ENCODE assay signal across 35 cellular contexts in the genomic region with DNA sequence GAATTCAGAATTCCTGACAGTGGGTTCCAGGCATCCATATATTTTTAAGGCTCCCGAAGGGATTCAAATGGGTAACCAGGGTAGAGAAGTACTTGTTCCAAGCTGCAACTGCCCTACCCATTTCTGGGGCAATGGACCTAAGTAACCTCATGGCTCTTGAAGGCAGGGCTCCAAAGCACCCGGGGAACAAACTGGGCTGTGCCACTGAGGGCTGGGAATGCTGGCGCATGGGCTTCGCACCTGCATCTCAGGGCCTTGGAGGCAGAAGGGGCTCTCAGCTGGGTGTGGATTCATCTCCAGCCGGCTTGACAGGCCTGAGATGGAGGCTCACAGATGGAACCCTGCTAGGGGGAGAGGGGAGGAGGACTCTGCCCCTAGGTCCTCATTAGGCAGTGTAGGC.
"Had no signal": no experiment of that assay in that cellular context is flagged by ENCODE, and none has a peak within 500 bp of the region (broad histone marks: within the 10 kb centered on the region; RNA-seq: fewer than 3 reads in every experiment).

No MANE protein-coding gene starts in this region.

- H3K36me3 Mint-ChIP-seq: stimulated activated memory B cell treated with anti-CD40 and anti-IgM and Interleukin-4, amounts not matched to agents 10 μg/mL and 1 μg/mL and 100 μg/mL, for 72 hours had no signal

- H3K79me2 ChIP-seq: parathyroid adenoma had no signal

- H3K27ac ChIP-seq: adrenal gland, body of pancreas, coronary artery, dorsolateral prefrontal cortex, gastroesophageal sphincter, heart right ventricle, lower lobe of right lung, parathyroid adenoma, psoas muscle, stomach, tibial artery, VCaP had no signal

- H3K36me3 ChIP-seq: adrenal gland, gastroesophageal sphincter, heart right ventricle, lower lobe of right lung, stomach, tibial artery had no signal

- ATAC-seq: activated CD4-positive, CD25-positive, alpha-beta regulatory T cell treated with anti-CD3 and anti-CD28 coated beads, Interleukin-2, amount 50 U/mL, for 24 hours; body of pancreas; gastroesophageal sphincter; heart right ventricle; left lobe of liver; lower lobe of right lung; stimulated activated memory B cell treated with anti-CD40 and anti-IgM and Interleukin-4, amounts not matched to agents 10 μg/mL and 1 μg/mL and 100 μg/mL, for 72 hours had no signal

- H3K4me3 Mint-ChIP-seq: activated naive CD4-positive, alpha-beta T cell treated with anti-CD3 and anti-CD28 coated beads for 36 hours; activated naive CD8-positive, alpha-beta T cell treated with anti-CD3 and anti-CD28 coated beads for 36 hours; activated T-helper 1 cell treated with anti-CD3 and anti-CD28 coated beads, Interleukin-12 subunit alpha, Interleukin-12 subunit beta, Interleukin-2, Interleukin-4 antibody, amounts not matched to agents 30 ng/mL and 10 ng/mL and 1 ng/mL, durations not matched to agents 14 hours and 24 hours and 36 hours; nephron progenitor cell; stimulated activated memory B cell treated with anti-CD40 and anti-IgM and Interleukin-4, amounts not matched to agents 10 μg/mL and 1 μg/mL and 100 μg/mL, for 72 hours; T-helper 1 cell treated with Interleukin-12 subunit alpha and Interleukin-12 subunit beta and Interleukin-4 antibody, amounts not matched to agents 30 μg/mL and 1 μg/mL, for 36 hours had no signal

- H3K4me1 Mint-ChIP-seq: activated naive CD8-positive, alpha-beta T cell treated with anti-CD3 and anti-CD28 coated beads for 36 hours; stimulated activated memory B cell treated with anti-CD40 and anti-IgM and Interleukin-4, amounts not matched to agents 10 μg/mL and 1 μg/mL and 100 μg/mL, for 72 hours had no signal

- H3K4me1 ChIP-seq: adrenal gland, body of pancreas, gastroesophageal sphincter, heart right ventricle, lower lobe of right lung, parathyroid adenoma, psoas muscle, stomach had no signal

- H3K4me3 ChIP-seq: adrenal gland, body of pancreas, coronary artery, dorsolateral prefrontal cortex, gastroesophageal sphincter, heart right ventricle, lower lobe of right lung, psoas muscle, smooth muscle cell, stomach, tibial artery had no signal

- H3K27me3 ChIP-seq: adrenal gland, body of pancreas, tibial artery had no signal

- H3K27ac Mint-ChIP-seq: activated naive CD4-positive, alpha-beta T cell treated with anti-CD3 and anti-CD28 coated beads for 36 hours; activated naive CD8-positive, alpha-beta T cell treated with anti-CD3 and anti-CD28 coated beads for 36 hours; activated T-helper 1 cell treated with anti-CD3 and anti-CD28 coated beads, Interleukin-12 subunit alpha, Interleukin-12 subunit beta, Interleukin-2, Interleukin-4 antibody, amounts not matched to agents 30 ng/mL and 10 ng/mL and 1 ng/mL, durations not matched to agents 14 hours and 24 hours and 36 hours; nephron progenitor cell; stimulated activated memory B cell treated with anti-CD40 and anti-IgM and Interleukin-4, amounts not matched to agents 10 μg/mL and 1 μg/mL and 100 μg/mL, for 72 hours; T-helper 1 cell treated with Interleukin-12 subunit alpha and Interleukin-12 subunit beta and Interleukin-4 antibody, amounts not matched to agents 30 μg/mL and 1 μg/mL, for 36 hours had no signal

- H3K4me2 ChIP-seq: smooth muscle cell had no signal

- H3K9me3 Mint-ChIP-seq: T-helper 1 cell treated with Interleukin-12 subunit alpha and Interleukin-12 subunit beta and Interleukin-4 antibody, amounts not matched to agents 30 μg/mL and 1 μg/mL, for 36 hours had no signal

- H3K9me3 ChIP-seq: adrenal gland, lower lobe of right lung, psoas muscle had no signal

- DNase-seq: activated CD4-positive, alpha-beta T cell treated with anti-CD3 and anti-CD28 coated beads for 48 hours; activated CD4-positive, alpha-beta T cell treated with anti-CD3 and anti-CD28 coated beads, Interleukin-2, amount 50 U/mL, for 48 hours; activated CD8-positive, alpha-beta memory T cell treated with anti-CD3 and anti-CD28 coated beads for 24 hours; activated effector memory CD4-positive, alpha-beta T cell treated with anti-CD3 and anti-CD28 coated beads, Interleukin-2, amount 50 U/mL, for 16 hours; activated naive CD4-positive, alpha-beta T cell treated with anti-CD3 and anti-CD28 coated beads for 36 hours; activated naive CD8-positive, alpha-beta T cell treated with anti-CD3 and anti-CD28 coated beads for 36 hours; activated T-cell treated with anti-CD3 and anti-CD28 coated beads, Interleukin-2, amount 50 U/mL, for 1 hour; adrenal gland; aorta; body of pancreas; cerebellar nuclear complex; dorsolateral prefrontal cortex; effector memory CD4-positive, alpha-beta T cell; erythroblast; heart right ventricle; lower lobe of right lung; nephron progenitor cell; psoas muscle; stimulated activated CD4-positive, alpha-beta T cell treated with anti-CD3 and anti-CD28 coated beads, Interleukin-1b, Interleukin-23, amount 100 ng/mL, for 48 hours; stimulated activated CD4-positive, alpha-beta T cell treated with anti-CD3 and anti-CD28 coated beads, Interleukin-4, amount 100 ng/mL, for 4 hours; stimulated activated CD8-positive, alpha-beta memory T cell treated with anti-CD3 and anti-CD28 coated beads, Interleukin-4, amount 100 ng/mL, for 48 hours; stomach; SW 1271; T-helper 9 cell; tibial artery had no signal

- H2AFZ ChIP-seq: parathyroid adenoma had no signal

- H3K9ac ChIP-seq: parathyroid adenoma had no signal
